ENCODE assay signal across 27 cellular contexts in the genomic region with DNA sequence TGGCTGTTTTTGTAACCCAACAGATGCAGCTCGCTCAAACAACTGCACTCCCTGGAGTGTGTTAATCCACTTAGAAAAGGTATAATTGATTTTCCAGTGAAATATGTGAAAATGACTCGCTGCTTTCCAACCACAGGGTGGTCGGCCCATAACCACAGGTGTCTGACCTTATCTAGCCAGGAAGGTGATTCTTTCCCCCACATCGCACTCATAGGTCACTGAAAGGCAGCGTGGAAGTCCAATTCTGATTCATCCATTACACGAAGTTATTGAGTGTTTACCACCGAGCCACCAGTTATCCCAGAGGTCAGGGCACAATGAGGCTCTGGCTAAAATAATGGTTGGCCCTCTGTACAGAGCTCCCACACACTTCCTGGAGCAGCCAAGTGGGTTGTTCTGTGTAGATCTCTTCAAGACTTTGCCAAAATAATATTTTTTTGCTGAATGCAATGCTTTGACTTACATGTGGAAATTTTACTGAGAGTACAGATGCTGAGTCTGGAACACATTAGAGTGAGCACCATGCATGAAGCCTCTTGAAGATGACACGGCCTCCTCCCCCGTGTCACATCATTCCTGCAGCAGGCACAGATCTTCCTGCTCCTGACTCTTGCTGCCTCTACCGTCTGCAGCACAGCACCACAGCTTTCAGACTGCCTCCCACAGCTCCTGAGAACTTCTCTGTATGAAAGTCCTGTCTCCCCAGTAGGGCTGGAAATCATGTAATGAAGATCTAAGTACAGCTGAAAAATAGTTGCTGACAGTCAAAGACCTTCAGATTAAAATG.
DNase-seq lines count a peak whose midpoint lies in the region; ATAC-seq, FAIRE-seq and TF ChIP-seq lines count a peak whose summit lies in the region.
"Had no signal": no experiment of that assay in that cellular context is flagged by ENCODE, and none has a peak within 500 bp of the region (broad histone marks: within the 10 kb centered on the region; RNA-seq: fewer than 3 reads in every experiment).

No MANE protein-coding gene starts in this region.

- CTCF ChIA-PET in activated CD4-positive, alpha-beta T cell treated with anti-CD3 and anti-CD28 coated beads for 36 hours (lab: Charles Lee) = no interaction called here
- CTCF ChIA-PET in HepG2 (lab: Yijun Ruan, JAX; ENCODE audit: low intra/inter-chr PET ratio, low total read pairs) = no interaction called here

- TF ChIP-seq CTCF in HepG2 (CRISPR knock-in tag; IDR thresholded peaks at IDR 0.05) = no peak
- TF ChIP-seq CTCF in upper lobe of left lung (IDR thresholded peaks at IDR 0.05) = no peak

- intact Hi-C loops in activated CD4-positive, alpha-beta T cell treated with anti-CD3 and anti-CD28 coated beads for 36 hours (cut with DNase I, micrococcal nuclease) = no loop called here
- intact Hi-C loops in HepG2 (cut with micrococcal nuclease; ENCODE audit: unreplicated experiment) = no loop called here

- H3K4me1 ChIP-seq in HepG2 (ENCODE audit: insufficient read depth, low read length) = no peaks in the 10 kb centered on the region
- H3K4me1 ChIP-seq in upper lobe of left lung = no peaks in the 10 kb centered on the region
- H3K4me1 ChIP-seq: foreskin keratinocyte, suprapubic skin had no signal

- H3K9me3 Mint-ChIP-seq in activated CD4-positive, alpha-beta T cell treated with anti-CD3 and anti-CD28 coated beads for 36 hours (ENCODE audit: low read depth) = peaks cover 10% of the 10 kb centered on the region
- H3K9me3 Mint-ChIP-seq in activated T-helper 17 cell treated with anti-CD3 and anti-CD28 coated beads, Interleukin-2, amount 50 U/mL, for 72 hours = peaks cover 8% of the 10 kb centered on the region

- no peak overlapping the region for H2AFZ ChIP-seq in HepG2 (ENCODE audit: low read length)

- no peaks in the 10 kb centered on the region for H4K20me1 ChIP-seq in HepG2 (ENCODE audit: insufficient read depth, low read length)

- WGBS in HepG2 (ENCODE audit: low lambda C conversion rate) = 18% methylated on average over 10 of the region's 10 CpGs
- WGBS in upper lobe of left lung, 2 donors = 47 to 50% methylated on average over 10 of the region's 10 CpGs

- H3K79me2 ChIP-seq in HepG2 (ENCODE audit: insufficient read depth, low read length) = no peaks in the 10 kb centered on the region

- no peak for TF ChIP-seq RAD21 in HepG2 (CRISPR knock-in tag; IDR thresholded peaks at IDR 0.05)

- H3K4me3 ChIP-seq in HepG2 (replicated peaks in 1 of 3; ENCODE audit: insufficient read depth in 1 of 3, low read depth in 2 of 3, low read length in 3 of 3) = no peak overlapping the region
- H3K4me3 ChIP-seq in upper lobe of left lung = no peak overlapping the region
- H3K4me3 ChIP-seq: SK-N-MC, suprapubic skin had no signal

- H3K36me3 ChIP-seq in HepG2 (replicated peaks in 1 of 2; ENCODE audit: control insufficient read depth in 1 of 2, insufficient read depth in 2 of 2, low read length in 2 of 2) = no peaks in the 10 kb centered on the region
- no peaks in the 10 kb centered on the region for H3K36me3 ChIP-seq in upper lobe of left lung
- H3K36me3 ChIP-seq: neutrophil, suprapubic skin had no signal

- no peak overlapping the region for H3K4me3 Mint-ChIP-seq in activated CD4-positive, alpha-beta T cell treated with anti-CD3 and anti-CD28 coated beads for 36 hours
- H3K4me3 Mint-ChIP-seq in activated T-helper 17 cell treated with anti-CD3 and anti-CD28 coated beads, Interleukin-2, amount 50 U/mL, for 72 hours = no peak overlapping the region
- H3K4me3 Mint-ChIP-seq: activated CD4-positive, alpha-beta memory T cell treated with anti-CD3 and anti-CD28 coated beads for 36 hours; activated naive CD4-positive, alpha-beta T cell treated with anti-CD3 and anti-CD28 coated beads, Interleukin-2, amount 10 ng/mL, durations not matched to agents 7 days and 5 days; activated T-cell treated with anti-CD3 and anti-CD28 coated beads, Interleukin-2, amount 50 U/mL, for 24 hours; H9; IgD-negative memory B cell; T-helper 17 cell had no signal

- H3K27ac ChIP-seq in HepG2 (ENCODE audit: extremely low read length, insufficient read depth, low read length) = no peak overlapping the region
- no peak overlapping the region for H3K27ac ChIP-seq in upper lobe of left lung
- H3K27ac ChIP-seq: foreskin keratinocyte, neutrophil, SK-N-MC, suprapubic skin had no signal

- H3K4me2 ChIP-seq in HepG2 (ENCODE audit: low read depth, low read length) = no peak overlapping the region

- in situ Hi-C loops in HepG2 (cut with HindIII; ENCODE audit: extremely low pct_ligation_motif_present, low pct_unique_long_range_greater_than_20kb) = no loop called here

- no peaks in the 10 kb centered on the region for H3K9me3 ChIP-seq in HepG2 (ENCODE audit: low read length)
- H3K9me3 ChIP-seq in upper lobe of left lung = no peaks in the 10 kb centered on the region
- H3K9me3 ChIP-seq: neutrophil had no signal

- BruUV-seq in HepG2 (replicated peaks; lab: Mats Ljungman, UMichigan) = no TSS peak

- no peaks in the 10 kb centered on the region for H3K4me1 Mint-ChIP-seq in activated CD4-positive, alpha-beta T cell treated with anti-CD3 and anti-CD28 coated beads for 36 hours
- no peaks in the 10 kb centered on the region for H3K4me1 Mint-ChIP-seq in activated T-helper 17 cell treated with anti-CD3 and anti-CD28 coated beads, Interleukin-2, amount 50 U/mL, for 72 hours
- H3K4me1 Mint-ChIP-seq: activated naive CD4-positive, alpha-beta T cell treated with anti-CD3 and anti-CD28 coated beads, Interleukin-2, amount 10 ng/mL, durations not matched to agents 7 days and 5 days; IgD-negative memory B cell; T-helper 17 cell had no signal

- POLR2A ChIA-PET in activated CD4-positive, alpha-beta T cell treated with anti-CD3 and anti-CD28 coated beads for 36 hours (lab: Charles Lee) = no interaction called here
- POLR2A ChIA-PET in HepG2 (lab: Yijun Ruan, JAX) = no interaction called here

- H3K9ac ChIP-seq in HepG2 (ENCODE audit: insufficient read depth, low read depth, low read length) = no peak overlapping the region

- ATAC-seq in activated CD4-positive, alpha-beta T cell treated with anti-CD3 and anti-CD28 coated beads for 36 hours = peak; percentile 23
- peak; percentile 34 for ATAC-seq in activated T-helper 17 cell treated with anti-CD3 and anti-CD28 coated beads, Interleukin-2, amount 50 U/mL, for 72 hours (replicated peaks)
- ATAC-seq in HepG2 = peak; percentile 54; the same call in 2 of the 3 replicates
- peak; percentile 90 for ATAC-seq in stimulated activated naive CD8-positive, alpha-beta T cell treated with anti-CD3 and anti-CD28 coated beads, Interleukin-15, Interleukin-2, amounts not matched to agents 100 U/mL and 50 U/mL, for 24 hours
- no peak for ATAC-seq in upper lobe of left lung (ENCODE audit: low FRiP score in 2 of 2)
- ATAC-seq in HG03280 (IDR thresholded peaks at IDR 0.05; ENCODE audit: unreplicated experiment) = no peak
- ATAC-seq: foreskin keratinocyte, T-helper 17 cell had no signal

- H3K27me3 Mint-ChIP-seq in activated CD4-positive, alpha-beta T cell treated with anti-CD3 and anti-CD28 coated beads for 36 hours = peaks cover 10% of the 10 kb centered on the region
- H3K27me3 Mint-ChIP-seq in activated T-helper 17 cell treated with anti-CD3 and anti-CD28 coated beads, Interleukin-2, amount 50 U/mL, for 72 hours = peaks cover 8% of the 10 kb centered on the region
- H3K27me3 Mint-ChIP-seq: activated CD4-positive, alpha-beta memory T cell treated with anti-CD3 and anti-CD28 coated beads for 36 hours; activated naive CD4-positive, alpha-beta T cell treated with anti-CD3 and anti-CD28 coated beads, Interleukin-2, amount 10 ng/mL, durations not matched to agents 7 days and 5 days; IgD-negative memory B cell had no signal

- H3K27me3 ChIP-seq in HepG2 (ENCODE audit: control insufficient read depth in 1 of 2, insufficient read depth in 2 of 2, low read length in 2 of 2) (peaks cover 0 to 1% of the 10 kb centered on the region in 2 experiments; a peak in 1 of 5 replicates), upper lobe of left lung (no peaks in the 10 kb centered on the region)
- H3K27me3 ChIP-seq: foreskin keratinocyte, neutrophil, suprapubic skin had no signal

- H3K36me3 Mint-ChIP-seq in activated CD4-positive, alpha-beta T cell treated with anti-CD3 and anti-CD28 coated beads for 36 hours (ENCODE audit: low read depth) = no peaks in the 10 kb centered on the region
- H3K36me3 Mint-ChIP-seq in activated T-helper 17 cell treated with anti-CD3 and anti-CD28 coated beads, Interleukin-2, amount 50 U/mL, for 72 hours (ENCODE audit: low read depth) = no peaks in the 10 kb centered on the region
- H3K36me3 Mint-ChIP-seq: activated CD4-positive, alpha-beta memory T cell treated with anti-CD3 and anti-CD28 coated beads for 36 hours; activated naive CD4-positive, alpha-beta T cell treated with anti-CD3 and anti-CD28 coated beads, Interleukin-2, amount 10 ng/mL, durations not matched to agents 7 days and 5 days; IgD-negative memory B cell had no signal

- no peak for FAIRE-seq in HepG2 (lab: Jason Lieb, UNC)

- TF ChIP-seq POLR2A in HepG2 (IDR thresholded peaks at IDR 0.05; ENCODE audit: insufficient read depth in 1 of 2, low read depth in 2 of 2, low read length in 2 of 2) = no peak
- no peak for TF ChIP-seq POLR2A in upper lobe of left lung (IDR thresholded peaks at IDR 0.05)

- H3K27ac Mint-ChIP-seq in activated CD4-positive, alpha-beta T cell treated with anti-CD3 and anti-CD28 coated beads for 36 hours = no peak overlapping the region
- no peak overlapping the region for H3K27ac Mint-ChIP-seq in activated T-helper 17 cell treated with anti-CD3 and anti-CD28 coated beads, Interleukin-2, amount 50 U/mL, for 72 hours
- H3K27ac Mint-ChIP-seq: activated CD4-positive, alpha-beta memory T cell treated with anti-CD3 and anti-CD28 coated beads for 36 hours; activated naive CD4-positive, alpha-beta T cell treated with anti-CD3 and anti-CD28 coated beads, Interleukin-2, amount 10 ng/mL, durations not matched to agents 7 days and 5 days; activated T-cell treated with anti-CD3 and anti-CD28 coated beads, Interleukin-2, amount 50 U/mL, for 24 hours; H9; IgD-negative memory B cell; T-helper 17 cell had no signal

- peak; percentile 28 for DNase-seq in activated CD4-positive, alpha-beta T cell treated with anti-CD3 and anti-CD28 coated beads for 36 hours
- DNase-seq in activated CD4-positive, alpha-beta T cell treated with anti-CD3 and anti-CD28 coated beads for 1 hour = no peak
- DNase-seq in HepG2 (ENCODE audit: low spot score) (no peak), upper lobe of left lung (no peak), GM03348 (ENCODE audit: low spot score) (no peak)
- DNase-seq in stimulated activated naive CD8-positive, alpha-beta T cell treated with anti-CD3 and anti-CD28 coated beads, Interleukin-15, Interleukin-2, amounts not matched to agents 100 U/mL and 50 U/mL, for 24 hours = peak; percentile 47
- DNase-seq: 8988T; activated CD4-positive, alpha-beta memory T cell treated with anti-CD3 and anti-CD28 coated beads for 36 hours; activated naive CD4-positive, alpha-beta T cell treated with anti-CD3 and anti-CD28 coated beads, Interleukin-2, amount 10 ng/mL, durations not matched to agents 7 days and 5 days; activated T-cell treated with anti-CD3 and anti-CD28 coated beads, Interleukin-2, amount 50 U/mL, for 24 hours; AML-193; aorta; central memory CD4-positive, alpha-beta T cell; DMS53; foreskin keratinocyte; GDM1; H9; hypothalamus; islet precursor cell; NCI-H510A; T-helper 17 cell had no signal

- TF ChIP-seq EP300 in HepG2 (IDR thresholded peaks at IDR 0.05; ENCODE audit: low read depth in 2 of 2, low read length in 2 of 2) = no peak
- no peak for TF ChIP-seq EP300 in HepG2 (CRISPR knock-in tag; IDR thresholded peaks at IDR 0.05; ENCODE audit: borderline replicate concordance)
- no peak for TF ChIP-seq EP300 in upper lobe of left lung (IDR thresholded peaks at IDR 0.05)

Comparison
In these comparisons a context has a peak if more than half of its experiments do, and no peak if none do; other contexts are left out.
1. DNase-seq: peak in activated CD4-positive, alpha-beta T cell treated with anti-CD3 and anti-CD28 coated beads for 36 hours (single experiment) and stimulated activated naive CD8-positive, alpha-beta T cell treated with anti-CD3 and anti-CD28 coated beads, Interleukin-15, Interleukin-2, amounts not matched to agents 100 U/mL and 50 U/mL, for 24 hours (single experiment); none in activated CD4-positive, alpha-beta T cell treated with anti-CD3 and anti-CD28 coated beads for 1 hour (single experiment), HepG2 (single experiment), upper lobe of left lung (0 of 2) and GM03348 (single experiment).
2. ATAC-seq: peak in activated CD4-positive, alpha-beta T cell treated with anti-CD3 and anti-CD28 coated beads for 36 hours (single experiment), activated T-helper 17 cell treated with anti-CD3 and anti-CD28 coated beads, Interleukin-2, amount 50 U/mL, for 72 hours (single experiment), HepG2 (single experiment) and stimulated activated naive CD8-positive, alpha-beta T cell treated with anti-CD3 and anti-CD28 coated beads, Interleukin-15, Interleukin-2, amounts not matched to agents 100 U/mL and 50 U/mL, for 24 hours (single experiment); none in upper lobe of left lung (0 of 2) and HG03280 (single experiment).